In genomic region chr19:41384351-41384750, GRCh38 we compare ENCODE assay signal across 18 cellular contexts.
"Had no signal": no experiment of that assay in that cellular context is flagged by ENCODE, and none has a peak within 500 bp of the region (broad histone marks: within the 10 kb centered on the region; RNA-seq: fewer than 3 reads in every experiment).

No MANE protein-coding gene starts in this region.

- H3K4me1 ChIP-seq: colonic mucosa, gastroesophageal sphincter had no signal

- ATAC-seq: gastroesophageal sphincter, left lobe of liver, mucosa of descending colon, natural killer cell, right cardiac atrium had no signal

- DNase-seq: colonic mucosa; dermis blood vessel endothelial cell; esophagus squamous epithelium; foreskin fibroblast; kidney; mucosa of descending colon; natural killer cell; posterior cingulate gyrus; right cardiac atrium; small intestine; stimulated activated CD4-positive, alpha-beta T cell treated with anti-CD3 and anti-CD28 coated beads, Interleukin-12 subunit alpha, Interleukin-12 subunit beta, amount 100 ng/mL, for 4 hours; stimulated activated naive CD4-positive, alpha-beta T cell; thyroid gland had no signal

- H3K36me3 Mint-ChIP-seq: natural killer cell, type B pancreatic cell had no signal

- H3K4me3 Mint-ChIP-seq: natural killer cell, neural crest cell, type B pancreatic cell had no signal

- H3K27ac Mint-ChIP-seq: natural killer cell, type B pancreatic cell had no signal

- H3K27ac ChIP-seq: colonic mucosa, esophagus squamous epithelium, gastroesophageal sphincter, suprapubic skin, thyroid gland had no signal

- H3K9me3 Mint-ChIP-seq: natural killer cell, neural crest cell, type B pancreatic cell had no signal

- H3K27me3 Mint-ChIP-seq: type B pancreatic cell had no signal

- H3K36me3 ChIP-seq: colonic mucosa had no signal

- H3K4me1 Mint-ChIP-seq: natural killer cell, neural crest cell had no signal

- H3K27me3 ChIP-seq: colonic mucosa, esophagus squamous epithelium, gastroesophageal sphincter, suprapubic skin, thyroid gland had no signal

- H3K9me3 ChIP-seq: colonic mucosa, esophagus squamous epithelium, gastroesophageal sphincter, mucosa of descending colon, suprapubic skin, thyroid gland had no signal

- H3K4me3 ChIP-seq: colonic mucosa, esophagus squamous epithelium, gastroesophageal sphincter, mucosa of descending colon, suprapubic skin, thyroid gland had no signal
